In the genomic region with DNA sequence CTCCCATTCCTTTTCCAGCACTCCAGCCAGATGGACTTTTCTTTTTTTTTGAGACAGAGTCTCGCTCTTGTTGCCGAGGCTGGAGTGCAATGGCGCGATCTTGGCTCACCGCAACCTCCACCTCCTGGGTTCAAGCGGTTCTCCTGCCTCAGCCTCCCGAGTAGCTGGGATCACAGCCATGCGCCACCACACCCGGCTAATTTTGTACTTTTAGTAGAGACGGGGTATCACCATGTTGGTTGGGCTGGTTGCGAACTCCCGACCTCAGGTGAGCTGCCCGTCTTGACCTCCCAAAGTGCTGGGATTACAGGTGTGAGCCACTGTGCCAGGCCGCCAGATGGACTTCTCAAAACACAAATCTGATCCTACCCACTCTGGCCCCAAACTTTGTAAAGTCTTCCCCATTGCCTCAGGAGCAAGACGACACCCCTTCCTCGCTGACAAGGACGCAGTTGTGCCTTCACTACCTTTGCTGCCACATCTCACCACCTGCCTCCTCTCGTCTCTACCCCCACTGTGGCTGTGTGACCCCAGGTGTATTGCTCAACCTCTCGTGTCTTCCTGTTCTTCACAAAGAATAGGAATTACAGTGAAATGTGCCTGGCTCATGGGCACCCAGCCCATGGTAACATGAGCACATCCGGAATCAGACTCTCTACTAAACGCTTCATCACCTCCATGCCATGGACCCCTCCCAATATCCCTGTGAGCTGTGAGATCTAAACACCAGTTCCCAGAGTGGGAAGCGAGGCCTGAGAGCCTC, we compare ENCODE assay signal across 2 cellular contexts.
A peak's percentile ranks its signal among the peaks of the same experiment; 100 is the strongest.
TF ChIP-seq lines count a peak whose summit lies in the region.

No MANE protein-coding gene starts in this region.

TF ChIP-seq in GM23338, 12 proteins besides CTCF, POLR2A, EP300 and RAD21:
- TF ChIP-seq ZNF331 (CRISPR knock-in tag; IDR thresholded peaks at IDR 0.05; ENCODE audit: low read depth): no peak

TF ChIP-seq in K562, 482 proteins besides CTCF, POLR2A, EP300 and RAD21:
- TF ChIP-seq CEBPB (tag; IDR thresholded peaks at IDR 0.05) (0 out of 2 replicates have a peak, but pooled peaks have one; percentile 18), ZBTB8A (IDR thresholded peaks at IDR 0.05; ENCODE audit: partially characterized antibody) (no peak)
- TF ChIP-seq, protein P1, sequence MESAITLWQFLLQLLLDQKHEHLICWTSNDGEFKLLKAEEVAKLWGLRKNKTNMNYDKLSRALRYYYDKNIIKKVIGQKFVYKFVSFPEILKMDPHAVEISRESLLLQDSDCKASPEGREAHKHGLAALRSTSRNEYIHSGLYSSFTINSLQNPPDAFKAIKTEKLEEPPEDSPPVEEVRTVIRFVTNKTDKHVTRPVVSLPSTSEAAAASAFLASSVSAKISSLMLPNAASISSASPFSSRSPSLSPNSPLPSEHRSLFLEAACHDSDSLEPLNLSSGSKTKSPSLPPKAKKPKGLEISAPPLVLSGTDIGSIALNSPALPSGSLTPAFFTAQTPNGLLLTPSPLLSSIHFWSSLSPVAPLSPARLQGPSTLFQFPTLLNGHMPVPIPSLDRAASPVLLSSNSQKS (CRISPR knock-in tag; IDR thresholded peaks at IDR 0.05): no peak
